18 cellular contexts compared by ENCODE assay signal in the genomic region with DNA sequence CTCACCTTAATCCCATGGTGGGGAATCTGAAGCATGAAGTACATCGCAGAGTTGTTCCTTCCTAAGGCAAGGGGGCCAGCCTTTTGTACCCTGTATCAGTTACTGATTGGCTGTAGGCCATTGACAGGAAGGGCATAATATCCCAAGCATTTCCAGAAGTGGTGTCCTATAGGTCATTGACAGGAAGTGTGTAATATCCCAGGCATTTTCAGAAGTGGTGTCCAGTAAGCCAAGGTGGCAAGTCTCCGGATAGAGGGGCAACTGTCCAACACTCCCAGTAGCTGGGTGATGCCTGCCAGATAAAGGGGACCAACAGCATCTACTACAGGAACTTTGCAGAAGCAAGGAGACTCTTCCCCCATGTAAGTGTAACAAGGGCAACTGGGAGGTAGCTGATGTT. TPM values are rescaled to one million over a fixed set of nuclear protein-coding genes. Genes with fewer than 3 reads are reported as not detected.
A peak's percentile ranks its signal among the peaks of the same experiment; 100 is the strongest.
DNase-seq lines count a peak whose midpoint lies in the region; ATAC-seq and TF ChIP-seq lines count a peak whose summit lies in the region.
"Had no signal": no experiment of that assay in that cellular context is flagged by ENCODE, and none has a peak within 500 bp of the region (broad histone marks: within the 10 kb centered on the region; RNA-seq: fewer than 3 reads in every experiment).

No MANE protein-coding gene starts in this region.

- no peaks in the 10 kb centered on the region for H3K27me3 Mint-ChIP-seq in endodermal cell (ENCODE audit: insufficient read depth)
- H3K27me3 Mint-ChIP-seq in activated naive CD8-positive, alpha-beta T cell treated with anti-CD3 and anti-CD28 coated beads, Interleukin-2, amount 50 U/mL, for 24 hours: peaks cover 4% of the 10 kb centered on the region

- 89 to 95% methylated on average over 2 of the region's 2 CpGs for WGBS in endodermal cell (ENCODE audit: insufficient coverage in 1 of 2, insufficient read length in 1 of 2), 2 experiments

- no peak overlapping the region for H3K4me3 Mint-ChIP-seq in endodermal cell
- H3K4me3 Mint-ChIP-seq in activated naive CD8-positive, alpha-beta T cell treated with anti-CD3 and anti-CD28 coated beads, Interleukin-2, amount 50 U/mL, for 24 hours: no peak overlapping the region
- H3K4me3 Mint-ChIP-seq: CD14-positive monocyte; CD8-positive, alpha-beta T cell; HFFc6 had no signal

- TF ChIP-seq CTCF in endodermal cell (conservative IDR thresholded peaks at IDR 0.05): no peak

- H3K4me1 ChIP-seq in endodermal cell (ENCODE audit: control insufficient read depth, insufficient read depth, low read length): peaks cover 16% of the 10 kb centered on the region

- H3K4me1 Mint-ChIP-seq in endodermal cell: peaks cover 36% of the 10 kb centered on the region
- H3K4me1 Mint-ChIP-seq in activated naive CD8-positive, alpha-beta T cell treated with anti-CD3 and anti-CD28 coated beads, Interleukin-2, amount 50 U/mL, for 24 hours: no peaks in the 10 kb centered on the region

- ATAC-seq in HG03442 (IDR thresholded peaks at IDR 0.05; ENCODE audit: unreplicated experiment): no peak
- ATAC-seq in activated naive CD8-positive, alpha-beta T cell treated with anti-CD3 and anti-CD28 coated beads, Interleukin-2, amount 50 U/mL, for 24 hours: no peak
- no peak for ATAC-seq in left lobe of liver
- ATAC-seq: A549; CD8-positive, alpha-beta T cell had no signal

- peaks cover 3% of the 10 kb centered on the region for H3K36me3 Mint-ChIP-seq in endodermal cell (ENCODE audit: low read depth)
- no peaks in the 10 kb centered on the region for H3K36me3 Mint-ChIP-seq in activated naive CD8-positive, alpha-beta T cell treated with anti-CD3 and anti-CD28 coated beads, Interleukin-2, amount 50 U/mL, for 24 hours (ENCODE audit: low read depth)
- H3K36me3 Mint-ChIP-seq: CD14-positive monocyte; CD8-positive, alpha-beta T cell had no signal

- no peak overlapping the region for H3K27ac Mint-ChIP-seq in endodermal cell
- no peak overlapping the region for H3K27ac Mint-ChIP-seq in activated naive CD8-positive, alpha-beta T cell treated with anti-CD3 and anti-CD28 coated beads, Interleukin-2, amount 50 U/mL, for 24 hours
- H3K27ac Mint-ChIP-seq: CD14-positive monocyte; CD8-positive, alpha-beta T cell; HFFc6 had no signal

- H3K9me3 ChIP-seq in MG63 (no peaks in the 10 kb centered on the region), endodermal cell (ENCODE audit: control insufficient read depth, low read length) (peaks cover 15% of the 10 kb centered on the region)
- H3K9me3 ChIP-seq: A549 had no signal

- DNase-seq in ELR (ENCODE audit: low read depth) (peak; percentile 17), MG63 (peak; percentile 2), endodermal cell (no peak), lung microvascular endothelial cell (ENCODE audit: low read depth in 2 of 2) (peak; percentile 77 to 79), medulla oblongata (ENCODE audit: extremely low spot score) (no peak), left lobe of liver (ENCODE audit: low spot score) (no peak)
- DNase-seq in activated naive CD8-positive, alpha-beta T cell treated with anti-CD3 and anti-CD28 coated beads, Interleukin-2, amount 50 U/mL, for 24 hours: no peak
- DNase-seq: CD8-positive, alpha-beta T cell; COR-L47; DMS153; DND-41; HCEC 1CT; HFFc6 had no signal

- H3K9me3 Mint-ChIP-seq in endodermal cell: peaks cover 13% of the 10 kb centered on the region
- no peaks in the 10 kb centered on the region for H3K9me3 Mint-ChIP-seq in activated naive CD8-positive, alpha-beta T cell treated with anti-CD3 and anti-CD28 coated beads, Interleukin-2, amount 50 U/mL, for 24 hours
- H3K9me3 Mint-ChIP-seq: CD8-positive, alpha-beta T cell; HFFc6 had no signal

- H3K27me3 ChIP-seq in MG63 (no peaks in the 10 kb centered on the region), endodermal cell (ENCODE audit: control insufficient read depth, insufficient read depth, low read length, poor library complexity, severe bottlenecking) (no peaks in the 10 kb centered on the region)

- H3K36me3 ChIP-seq in MG63 (no peaks in the 10 kb centered on the region), endodermal cell (ENCODE audit: control insufficient read depth, insufficient read depth, low read length) (no peaks in the 10 kb centered on the region)

- H3K4me3 ChIP-seq in MG63 (no peak overlapping the region), endodermal cell (ENCODE audit: low read length) (peak overlapping the region; percentile 43)
- H3K4me3 ChIP-seq: A549 had no signal

- H3K27ac ChIP-seq in endodermal cell (ENCODE audit: low read depth, low read length): no peak overlapping the region
- H3K27ac ChIP-seq: A549, HL-60 had no signal

- H3K9ac ChIP-seq in endodermal cell (ENCODE audit: extremely low read depth, low read length, poor library complexity, severe bottlenecking): no peak overlapping the region

RNA-seq across cellular contexts. Expression of a gene that starts 52.1 kb away (rescaled TPM):
- 1.9 and 2.6 TPM in 2 replicates for total RNA-seq in MG63 (2014; rRNA removed; shearing (Covaris generic); ENCODE audit: low replicate concordance)
- total RNA-seq in endodermal cell: 1 to 10 TPM; 4.3 to 4.6 TPM
- 0.64 TPM for polyA plus RNA-seq in endodermal cell (2013, experiment 1 of 2)
- polyA plus RNA-seq in endodermal cell (2013, experiment 2 of 2): 0.95 TPM
- total RNA-seq in lung microvascular endothelial cell: 4.8 and 5.7 TPM in 2 replicates
- total RNA-seq in left lobe of liver: 12.7 TPM
- total RNA-seq: CD8-positive, alpha-beta T cell; H4 had no signal
- polyA plus RNA-seq: A549, CD14-positive monocyte had no signal

Comparison
In these comparisons a context has a peak if more than half of its experiments do, and no peak if none do; other contexts are left out.
1. DNase-seq: peak in ELR (single experiment), MG63 (single experiment) and lung microvascular endothelial cell (2 of 2); none in endodermal cell (single experiment), medulla oblongata (single experiment), activated naive CD8-positive, alpha-beta T cell treated with anti-CD3 and anti-CD28 coated beads, Interleukin-2, amount 50 U/mL, for 24 hours (single experiment) and left lobe of liver (single experiment).